In genomic region chr6:36319834-36320233, GRCh38 we compare ENCODE assay signal across 18 cellular contexts. TPM values are rescaled to one million over a fixed set of nuclear protein-coding genes. Genes with fewer than 3 reads are reported as not detected.
"Had no signal": no experiment of that assay in that cellular context is flagged by ENCODE, and none has a peak within 500 bp of the region (broad histone marks: within the 10 kb centered on the region; RNA-seq: fewer than 3 reads in every experiment).

No MANE protein-coding gene starts in this region.

- H3K27me3 Mint-ChIP-seq: activated B cell treated with CpG ODN at 0.5 μM for 24 hours; activated naive CD8-positive, alpha-beta T cell treated with anti-CD3 and anti-CD28 coated beads, Interleukin-2, amount 50 U/mL, for 24 hours had no signal

- DNase-seq: activated B cell treated with CpG ODN at 0.5 μM for 24 hours; activated CD4-positive, alpha-beta T cell treated with anti-CD3 and anti-CD28 coated beads for 1 hour; activated CD4-positive, alpha-beta T cell treated with anti-CD3 and anti-CD28 coated beads, Interleukin-2, amount 10 ng/mL, durations not matched to agents 24 days and 14 days; activated CD4-positive, alpha-beta T cell treated with anti-CD3 and anti-CD28 coated beads, Interleukin-2, amount 50 U/mL, for 48 hours; activated effector memory CD4-positive, alpha-beta T cell treated with anti-CD3 and anti-CD28 coated beads, Interleukin-2, amount 50 U/mL, for 16 hours; activated naive CD4-positive, alpha-beta T cell treated with Interleukin-2 at 50 U/mL for 16 hours; activated naive CD8-positive, alpha-beta T cell treated with anti-CD3 and anti-CD28 coated beads, Interleukin-2, amount 50 U/mL, for 24 hours; activated T-cell treated with anti-CD3 and anti-CD28 coated beads, Interleukin-2, amount 50 U/mL, for 4 hours; amniotic stem cell; central memory CD4-positive, alpha-beta T cell had no signal

- H3K27ac Mint-ChIP-seq: activated B cell treated with CpG ODN at 0.5 μM for 24 hours; activated CD4-positive, alpha-beta T cell treated with anti-CD3 and anti-CD28 coated beads, Interleukin-2, amount 10 ng/mL, durations not matched to agents 24 days and 14 days; activated naive CD4-positive, alpha-beta T cell treated with anti-CD3 and anti-CD28 coated beads, Interleukin-2, amount 50 U/mL, for 72 hours; activated naive CD8-positive, alpha-beta T cell treated with anti-CD3 and anti-CD28 coated beads, Interleukin-2, amount 50 U/mL, for 24 hours; T-helper 1 cell treated with Interleukin-12 subunit alpha and Interleukin-12 subunit beta and Interleukin-4 antibody, amounts not matched to agents 30 μg/mL and 1 μg/mL, for 36 hours had no signal

- H3K27ac ChIP-seq: ascending aorta, body of pancreas, KMS-11 had no signal

- H3K9ac ChIP-seq: KMS-11 had no signal

- H3K36me3 Mint-ChIP-seq: activated naive CD4-positive, alpha-beta T cell treated with anti-CD3 and anti-CD28 coated beads, Interleukin-2, amount 50 U/mL, for 72 hours had no signal

- H3K4me1 Mint-ChIP-seq: activated B cell treated with CpG ODN at 0.5 μM for 24 hours; activated CD4-positive, alpha-beta T cell treated with anti-CD3 and anti-CD28 coated beads, Interleukin-2, amount 10 ng/mL, durations not matched to agents 24 days and 14 days; activated naive CD8-positive, alpha-beta T cell treated with anti-CD3 and anti-CD28 coated beads, Interleukin-2, amount 50 U/mL, for 24 hours had no signal

- H3K9me3 Mint-ChIP-seq: activated B cell treated with CpG ODN at 0.5 μM for 24 hours; activated CD4-positive, alpha-beta T cell treated with anti-CD3 and anti-CD28 coated beads, Interleukin-2, amount 10 ng/mL, durations not matched to agents 24 days and 14 days; activated naive CD4-positive, alpha-beta T cell treated with anti-CD3 and anti-CD28 coated beads, Interleukin-2, amount 50 U/mL, for 72 hours; activated naive CD8-positive, alpha-beta T cell treated with anti-CD3 and anti-CD28 coated beads, Interleukin-2, amount 50 U/mL, for 24 hours; activated T-cell treated with anti-CD3 and anti-CD28 coated beads, Interleukin-2, amount 50 U/mL, for 4 hours; T-helper 1 cell treated with Interleukin-12 subunit alpha and Interleukin-12 subunit beta and Interleukin-4 antibody, amounts not matched to agents 30 μg/mL and 1 μg/mL, for 36 hours had no signal

- H3K4me3 Mint-ChIP-seq: activated B cell treated with CpG ODN at 0.5 μM for 24 hours; activated CD4-positive, alpha-beta T cell treated with anti-CD3 and anti-CD28 coated beads, Interleukin-2, amount 10 ng/mL, durations not matched to agents 24 days and 14 days; activated naive CD8-positive, alpha-beta T cell treated with anti-CD3 and anti-CD28 coated beads, Interleukin-2, amount 50 U/mL, for 24 hours; activated T-cell treated with anti-CD3 and anti-CD28 coated beads, Interleukin-2, amount 50 U/mL, for 4 hours; T-helper 1 cell treated with Interleukin-12 subunit alpha and Interleukin-12 subunit beta and Interleukin-4 antibody, amounts not matched to agents 30 μg/mL and 1 μg/mL, for 36 hours had no signal

- FAIRE-seq: bronchial epithelial cell had no signal

- ATAC-seq: activated naive CD4-positive, alpha-beta T cell treated with anti-CD3 and anti-CD28 coated beads, Interleukin-2, amount 50 U/mL, for 72 hours; activated naive CD8-positive, alpha-beta T cell treated with anti-CD3 and anti-CD28 coated beads, Interleukin-2, amount 50 U/mL, for 24 hours; activated T-cell treated with anti-CD3 and anti-CD28 coated beads, Interleukin-2, amount 50 U/mL, for 4 hours had no signal

- H3K27me3 ChIP-seq: ascending aorta, body of pancreas had no signal

- H3K4me3 ChIP-seq: ascending aorta, body of pancreas had no signal

- H3K4me1 ChIP-seq: ascending aorta had no signal

- H3K4me2 ChIP-seq: KMS-11 had no signal

- H3K9me3 ChIP-seq: ascending aorta, body of pancreas had no signal

- H3K36me3 ChIP-seq: ascending aorta had no signal

RNA-seq across cellular contexts. Expression of gene BNIP5, which starts 16.9 kb away (rescaled TPM):
- total RNA-seq: activated CD4-positive, alpha-beta T cell treated with anti-CD3 and anti-CD28 coated beads, Interleukin-2, amount 10 ng/mL, durations not matched to agents 24 days and 14 days; activated naive CD4-positive, alpha-beta T cell treated with anti-CD3 and anti-CD28 coated beads, Interleukin-2, amount 50 U/mL, for 72 hours; activated T-cell treated with anti-CD3 and anti-CD28 coated beads, Interleukin-2, amount 50 U/mL, for 4 hours; ascending aorta; bronchial epithelial cell; MCF 10A; SK-MEL-5 had no signal

RNA-seq across cellular contexts. Expression of gene PNPLA1, which starts 50.0 kb away (rescaled TPM):
- total RNA-seq: activated B cell treated with CpG ODN at 0.5 μM for 24 hours; activated CD4-positive, alpha-beta T cell treated with anti-CD3 and anti-CD28 coated beads, Interleukin-2, amount 10 ng/mL, durations not matched to agents 24 days and 14 days; activated naive CD4-positive, alpha-beta T cell treated with anti-CD3 and anti-CD28 coated beads, Interleukin-2, amount 50 U/mL, for 72 hours; ascending aorta; body of pancreas; MCF 10A; SK-MEL-5 had no signal
